In the genomic region with DNA sequence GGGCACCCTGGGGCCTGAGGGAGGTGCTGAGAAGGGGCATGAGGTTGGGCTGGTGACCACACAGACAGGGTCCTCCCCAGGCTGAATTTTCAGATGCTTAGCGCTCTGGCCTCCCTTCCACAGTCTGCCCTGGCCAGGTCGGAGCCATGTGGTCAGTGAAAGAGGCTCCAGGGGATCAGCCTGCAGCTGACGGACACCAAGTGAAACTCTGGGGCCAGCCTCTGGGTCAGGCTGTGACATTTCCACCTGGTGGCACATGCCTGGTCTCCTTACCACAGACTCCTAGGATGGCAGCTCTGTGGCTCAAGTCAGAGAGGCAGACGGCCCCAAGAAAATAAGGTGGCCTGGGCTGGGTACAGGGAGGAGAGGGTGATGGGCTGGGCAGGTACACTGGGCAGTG, we compare ENCODE assay signal across 16 cellular contexts. TPM values are rescaled to one million over a fixed set of nuclear protein-coding genes. Genes with fewer than 3 reads are reported as not detected.
DNase-seq lines count a peak whose midpoint lies in the region; ATAC-seq and TF ChIP-seq lines count a peak whose summit lies in the region.
"Had no signal": no experiment of that assay in that cellular context is flagged by ENCODE, and none has a peak within 500 bp of the region (broad histone marks: within the 10 kb centered on the region; RNA-seq: fewer than 3 reads in every experiment).

No MANE protein-coding gene starts in this region.

- no peak for TF ChIP-seq POLR2A in spleen (IDR thresholded peaks at IDR 0.05)

- ATAC-seq in sciatic nerve = no peak
- ATAC-seq: GM12878 had no signal

- DNase-seq in D341Med (ENCODE audit: low spot score) (peak; percentile 14), WERI-Rb-1 (no peak), myocyte (ENCODE audit: low read depth) (peak; percentile 61), sciatic nerve (ENCODE audit: low spot score) (peak; percentile 46), brain microvascular endothelial cell (no peak), spleen (no peak), KBM-7 (no peak), DMS79 (lab: John Stamatoyannopoulos, UW) (no peak)
- DNase-seq: 8988T, AML-193, Caco-2, DMS53, GM23248 had no signal

- H3K9me3 ChIP-seq in WERI-Rb-1 (ENCODE audit: severe bottlenecking) (no peaks in the 10 kb centered on the region), spleen (no peaks in the 10 kb centered on the region)
- H3K9me3 ChIP-seq: BLaER1, Caco-2, HAP-1 had no signal

- H3K4me3 ChIP-seq in WERI-Rb-1 (ENCODE audit: low read depth, low read length) (no peak overlapping the region), brain microvascular endothelial cell (ENCODE audit: low read depth, low read length) (no peak overlapping the region), spleen (no peak overlapping the region)
- H3K4me3 ChIP-seq: BLaER1, GM12878, GM23248, HAP-1 had no signal

- intact Hi-C loops in sciatic nerve (cut with DNase I) (no loop called here), spleen (cut with DNase I; ENCODE audit: low total_unique reads) (no loop called here)

- H3K27ac ChIP-seq in WERI-Rb-1 (peak overlapping the region; percentile 82), brain microvascular endothelial cell (no peak overlapping the region), spleen (no peak overlapping the region)
- H3K27ac ChIP-seq: BLaER1, GM23248 had no signal

- no peaks in the 10 kb centered on the region for H3K36me3 ChIP-seq in WERI-Rb-1
- H3K36me3 ChIP-seq in brain microvascular endothelial cell (replicated peaks) = no peaks in the 10 kb centered on the region
- H3K36me3 ChIP-seq in spleen = no peaks in the 10 kb centered on the region
- H3K36me3 ChIP-seq: BLaER1, HAP-1 had no signal

- WGBS in spleen, 5 donors = 71 to 95% (median 88%) methylated on average over 1 to 4 of the region's 4 CpGs

- in situ Hi-C loops in brain microvascular endothelial cell (cut with HindIII; ENCODE audit: low pct_ligation_motif_present, low sequenced_read_pairs) (no loop called here), KBM-7 (cut with MboI; ENCODE audit: low pct_unique_long_range_greater_than_20kb, low sequenced_read_pairs) (no loop called here)

- H3K27me3 ChIP-seq in WERI-Rb-1 (ENCODE audit: insufficient read depth, low read depth, severe bottlenecking) (no peaks in the 10 kb centered on the region), brain microvascular endothelial cell (replicated peaks) (no peaks in the 10 kb centered on the region), spleen (replicated peaks in 1 of 7) (peaks cover 0 to 59% (median 0%) of the 10 kb centered on the region in 7 donors)
- H3K27me3 ChIP-seq: BLaER1 had no signal

- no peak for TF ChIP-seq CTCF in WERI-Rb-1 (IDR thresholded peaks at IDR 0.05; ENCODE audit: low read depth, low read length)
- TF ChIP-seq CTCF in brain microvascular endothelial cell (IDR thresholded peaks at IDR 0.05; ENCODE audit: low read depth, low read length, missing control alignments) = no peak
- TF ChIP-seq CTCF in spleen (IDR thresholded peaks at IDR 0.05 in 8 of 11, conservative IDR thresholded peaks at IDR 0.05 in 3 of 11) = no peak

- peaks cover 0 to 24% (median 2%) of the 10 kb centered on the region in 6 donors for H3K4me1 ChIP-seq in spleen

RNA-seq across cellular contexts. Expression of gene ADARB1, which starts 20.8 kb away (rescaled TPM):
- total RNA-seq in myocyte = 13.8 and 15.9 TPM in 2 replicates
- polyA plus RNA-seq in myocyte (2012) = 41.1 TPM
- total RNA-seq in sciatic nerve = 35.0 TPM
- 10 to 100 TPM; 26.0 to 50.8 (median 34.7) TPM for total RNA-seq in spleen
- polyA plus RNA-seq in spleen = 10 to 100 TPM in 2 of 3 donors, 1 to 10 TPM in 1; 9.1 to 16.9 (median 13.9) TPM

Comparison
In these comparisons a context has a peak if more than half of its experiments do, and no peak if none do; other contexts are left out.
1. DNase-seq: peak in D341Med (single experiment), myocyte (single experiment) and sciatic nerve (single experiment); none in WERI-Rb-1 (single experiment), brain microvascular endothelial cell (single experiment), spleen (single experiment), KBM-7 (single experiment) and DMS79 (single experiment).